Comparison of ENCODE assay signal across 14 cellular contexts in genomic region chr9:89756891-89757537, GRCh38.
A peak's percentile ranks its signal among the peaks of the same experiment; 100 is the strongest.
DNase-seq lines count a peak whose midpoint lies in the region; ATAC-seq and TF ChIP-seq lines count a peak whose summit lies in the region.
"Had no signal": no experiment of that assay in that cellular context is flagged by ENCODE, and none has a peak within 500 bp of the region (broad histone marks: within the 10 kb centered on the region; RNA-seq: fewer than 3 reads in every experiment).

No MANE protein-coding gene starts in this region.

- H3K27me3 Mint-ChIP-seq in stimulated activated naive CD8-positive, alpha-beta T cell treated with anti-CD3 and anti-CD28 coated beads, Interleukin-15, amount 100 ng/mL, for 72 hours: peaks cover 12% of the 10 kb centered on the region
- H3K27me3 Mint-ChIP-seq in activated CD4-positive, alpha-beta memory T cell treated with anti-CD3 and anti-CD28 coated beads, Interleukin-2, amount 10 ng/mL, durations not matched to agents 7 days and 5 days: peaks cover 8% of the 10 kb centered on the region

- TF ChIP-seq CTCF in left ventricle myocardium inferior (IDR thresholded peaks at IDR 0.05; ENCODE audit: borderline replicate concordance) (no peak), parathyroid adenoma (IDR thresholded peaks at IDR 0.05) (no peak)

- POLR2A ChIA-PET in activated CD4-positive, alpha-beta memory T cell treated with anti-CD3 and anti-CD28 coated beads, Interleukin-2, amount 10 ng/mL, durations not matched to agents 7 days and 5 days (lab: Charles Lee): interaction anchor here (3.6 kb wide), 1 partner anchor 13 kb away, joined by 14 read pairs; no protein-coding TSS in a partner anchor

- H2AFZ ChIP-seq in parathyroid adenoma: no peak overlapping the region

- no peak overlapping the region for H3K4me3 Mint-ChIP-seq in stimulated activated naive CD8-positive, alpha-beta T cell treated with anti-CD3 and anti-CD28 coated beads, Interleukin-15, amount 100 ng/mL, for 72 hours
- H3K4me3 Mint-ChIP-seq in activated CD4-positive, alpha-beta memory T cell treated with anti-CD3 and anti-CD28 coated beads, Interleukin-2, amount 10 ng/mL, durations not matched to agents 7 days and 5 days: no peak overlapping the region
- H3K4me3 Mint-ChIP-seq: CD8-positive, alpha-beta T cell had no signal

- CTCF ChIA-PET in activated CD4-positive, alpha-beta memory T cell treated with anti-CD3 and anti-CD28 coated beads, Interleukin-2, amount 10 ng/mL, durations not matched to agents 7 days and 5 days (lab: Charles Lee): no interaction called here

- H3K27ac ChIP-seq in left ventricle myocardium inferior (replicated peaks) (peak overlapping the region; percentile 71), parathyroid adenoma (peak overlapping the region; percentile 3)
- H3K27ac ChIP-seq: colonic mucosa, transverse colon had no signal

- DNase-seq in stimulated activated naive CD8-positive, alpha-beta T cell treated with anti-CD3 and anti-CD28 coated beads, Interleukin-15, Interleukin-2, amounts not matched to agents 100 U/mL and 50 U/mL, for 24 hours: no peak
- DNase-seq in stimulated activated naive CD8-positive, alpha-beta T cell treated with anti-CD3 and anti-CD28 coated beads, Interleukin-15, amount 100 ng/mL, for 72 hours: no peak
- peak; percentile 71 for DNase-seq in left ventricle myocardium inferior
- no peak for DNase-seq in mucosa of gallbladder (ENCODE audit: low spot score)
- no peak for DNase-seq in activated CD4-positive, alpha-beta memory T cell treated with anti-CD3 and anti-CD28 coated beads, Interleukin-2, amount 10 ng/mL, durations not matched to agents 7 days and 5 days
- DNase-seq in activated CD4-positive, alpha-beta T cell treated with anti-CD3 and anti-CD28 coated beads for 1 hour: no peak
- DNase-seq: activated naive CD4-positive, alpha-beta T cell treated with anti-CD3 and anti-CD28 coated beads, Interleukin-2, amount 50 U/mL, for 16 hours; CD8-positive, alpha-beta T cell; colonic mucosa; NCI-H1694; T-helper 1 cell; transverse colon had no signal

- H3K79me2 ChIP-seq in parathyroid adenoma: no peaks in the 10 kb centered on the region

- H3K4me1 Mint-ChIP-seq in stimulated activated naive CD8-positive, alpha-beta T cell treated with anti-CD3 and anti-CD28 coated beads, Interleukin-15, amount 100 ng/mL, for 72 hours: peaks cover 20% of the 10 kb centered on the region
- peaks cover 7% of the 10 kb centered on the region for H3K4me1 Mint-ChIP-seq in activated CD4-positive, alpha-beta memory T cell treated with anti-CD3 and anti-CD28 coated beads, Interleukin-2, amount 10 ng/mL, durations not matched to agents 7 days and 5 days

- no peaks in the 10 kb centered on the region for H3K9me3 Mint-ChIP-seq in stimulated activated naive CD8-positive, alpha-beta T cell treated with anti-CD3 and anti-CD28 coated beads, Interleukin-15, amount 100 ng/mL, for 72 hours
- no peaks in the 10 kb centered on the region for H3K9me3 Mint-ChIP-seq in activated CD4-positive, alpha-beta memory T cell treated with anti-CD3 and anti-CD28 coated beads, Interleukin-2, amount 10 ng/mL, durations not matched to agents 7 days and 5 days
- H3K9me3 Mint-ChIP-seq: CD8-positive, alpha-beta T cell had no signal

- intact Hi-C loops in left ventricle myocardium inferior (cut with micrococcal nuclease): no loop called here

- peak; percentile 28 for ATAC-seq in stimulated activated naive CD8-positive, alpha-beta T cell treated with anti-CD3 and anti-CD28 coated beads, Interleukin-15, Interleukin-2, amounts not matched to agents 100 U/mL and 50 U/mL, for 24 hours
- ATAC-seq in stimulated activated naive CD8-positive, alpha-beta T cell treated with anti-CD3 and anti-CD28 coated beads, Interleukin-15, amount 100 ng/mL, for 72 hours: no peak
- no peak for ATAC-seq in HG03460 (IDR thresholded peaks at IDR 0.05; ENCODE audit: unreplicated experiment)
- ATAC-seq: CD8-positive, alpha-beta T cell had no signal

- peak overlapping the region; percentile 23 for H3K4me2 ChIP-seq in parathyroid adenoma (ENCODE audit: low read length)

- no peak overlapping the region for H3K9ac ChIP-seq in parathyroid adenoma

- no peak overlapping the region for H3K4me3 ChIP-seq in left ventricle myocardium inferior
- no peak overlapping the region for H3K4me3 ChIP-seq in parathyroid adenoma (ENCODE audit: low read depth, low read length)
- H3K4me3 ChIP-seq: colonic mucosa, transverse colon had no signal

- H3K27ac Mint-ChIP-seq in stimulated activated naive CD8-positive, alpha-beta T cell treated with anti-CD3 and anti-CD28 coated beads, Interleukin-15, amount 100 ng/mL, for 72 hours: no peak overlapping the region
- no peak overlapping the region for H3K27ac Mint-ChIP-seq in activated CD4-positive, alpha-beta memory T cell treated with anti-CD3 and anti-CD28 coated beads, Interleukin-2, amount 10 ng/mL, durations not matched to agents 7 days and 5 days
- H3K27ac Mint-ChIP-seq: CD8-positive, alpha-beta T cell had no signal

- H3K36me3 Mint-ChIP-seq in activated CD4-positive, alpha-beta memory T cell treated with anti-CD3 and anti-CD28 coated beads, Interleukin-2, amount 10 ng/mL, durations not matched to agents 7 days and 5 days (ENCODE audit: low read depth): no peaks in the 10 kb centered on the region
- H3K36me3 Mint-ChIP-seq: CD8-positive, alpha-beta T cell had no signal

- H3K27me3 ChIP-seq in left ventricle myocardium inferior (ENCODE audit: low read depth) (no peaks in the 10 kb centered on the region), parathyroid adenoma (ENCODE audit: control insufficient read depth, insufficient read depth, low read length) (no peaks in the 10 kb centered on the region)
- H3K27me3 ChIP-seq: colonic mucosa, transverse colon had no signal

- no peaks in the 10 kb centered on the region for H3K9me3 ChIP-seq in left ventricle myocardium inferior (replicated peaks)
- H3K9me3 ChIP-seq in parathyroid adenoma (ENCODE audit: control insufficient read depth, low read length): no peaks in the 10 kb centered on the region
- H3K9me3 ChIP-seq: colonic mucosa, transverse colon had no signal

- H3K4me1 ChIP-seq in left ventricle myocardium inferior (peaks cover 31% of the 10 kb centered on the region), parathyroid adenoma (peaks cover 6% of the 10 kb centered on the region)
- H3K4me1 ChIP-seq: colonic mucosa had no signal

- H3K36me3 ChIP-seq in left ventricle myocardium inferior (no peaks in the 10 kb centered on the region), parathyroid adenoma (ENCODE audit: control insufficient read depth, insufficient read depth, low read length) (no peaks in the 10 kb centered on the region)
- H3K36me3 ChIP-seq: colonic mucosa, transverse colon had no signal
